1 cellular context compared by ENCODE assay signal in genomic region chr1:230823835-230824485, GRCh38.
TF ChIP-seq lines count a peak whose summit lies in the region.

No MANE protein-coding gene starts in this region.

TF ChIP-seq in SK-N-SH, 30 proteins besides CTCF, POLR2A, EP300 and RAD21 (continued from another document):
- TF ChIP-seq YY1 (IDR thresholded peaks at IDR 0.05; ENCODE audit: low read depth) = no peak
- no peak for TF ChIP-seq CHD2 (IDR thresholded peaks at IDR 0.05; ENCODE audit: low read length, partially characterized antibody)
- TF ChIP-seq EZH2phosphoT487 (IDR thresholded peaks at IDR 0.05; ENCODE audit: borderline replicate concordance, low read depth) = no peak
- TF ChIP-seq SIN3A (IDR thresholded peaks at IDR 0.05; ENCODE audit: borderline replicate concordance, low read depth, low read length) = no peak
- no peak for TF ChIP-seq USF2 (IDR thresholded peaks at IDR 0.05; ENCODE audit: borderline replicate concordance, low read depth, low read length)
- TF ChIP-seq SMC3 (IDR thresholded peaks at IDR 0.05; ENCODE audit: low read depth, low read length) = no peak
- no peak for TF ChIP-seq POLR2AphosphoS5 (IDR thresholded peaks at IDR 0.05; ENCODE audit: low read depth, low read length)
- TF ChIP-seq ZBTB33 (IDR thresholded peaks at IDR 0.05; ENCODE audit: borderline replicate concordance, low read depth) = no peak
- TF ChIP-seq FOXM1 (IDR thresholded peaks at IDR 0.05; ENCODE audit: low read depth) = no peak
- TF ChIP-seq FOSL2 (IDR thresholded peaks at IDR 0.05; ENCODE audit: borderline replicate concordance, low read depth) = no peak
- TF ChIP-seq FOXJ3 (CRISPR knock-in tag; IDR thresholded peaks at IDR 0.05) = no peak
